ENCODE assay signal across 8 cellular contexts in genomic region chr7:77657427-77658331, GRCh38. TPM values are rescaled to one million over a fixed set of nuclear protein-coding genes. Genes with fewer than 3 reads are reported as not detected.
A peak's percentile ranks its signal among the peaks of the same experiment; 100 is the strongest.
DNase-seq lines count a peak whose midpoint lies in the region; ATAC-seq and TF ChIP-seq lines count a peak whose summit lies in the region.

No MANE protein-coding gene starts in this region.

- no peaks in the 10 kb centered on the region for H3K9me3 ChIP-seq in DOHH2 (ENCODE audit: control insufficient read depth, insufficient read depth, low read length)
- H3K9me3 ChIP-seq in HCT116 (ENCODE audit: control insufficient read depth in 1 of 2, insufficient read depth in 1 of 2, low read depth in 1 of 2, low read length in 2 of 2) = no peaks in the 10 kb centered on the region
- no peaks in the 10 kb centered on the region for H3K9me3 ChIP-seq in tibial nerve

- H4K20me1 ChIP-seq in DOHH2 (ENCODE audit: control insufficient read depth, insufficient read depth, low read depth, low read length) = no peaks in the 10 kb centered on the region
- no peaks in the 10 kb centered on the region for H4K20me1 ChIP-seq in HCT116 (ENCODE audit: insufficient read depth)

- H3K4me2 ChIP-seq in DOHH2 (ENCODE audit: low read length) (no peak overlapping the region), HCT116 (ENCODE audit: low read length) (no peak overlapping the region)

- peak; percentile 85 for TF ChIP-seq RAD21 in HCT116 (IDR thresholded peaks at IDR 0.05; ENCODE audit: low read depth)

- H3K4me1 Mint-ChIP-seq in activated T-helper 17 cell treated with anti-CD3 and anti-CD28 coated beads, Interleukin-2, amount 50 U/mL, for 72 hours = no peaks in the 10 kb centered on the region

- no TSS peak for BruUV-seq in HCT116 (replicated peaks; lab: Mats Ljungman, UMichigan)

- intact Hi-C loops in HCT116 (cut with micrococcal nuclease) = loop anchor here (1.0 to 10.0 kb wide), 4 partner anchors 102 to 1267 kb away; no protein-coding TSS in a partner anchor

- no peak overlapping the region for H3K27ac Mint-ChIP-seq in activated T-helper 17 cell treated with anti-CD3 and anti-CD28 coated beads, Interleukin-2, amount 50 U/mL, for 72 hours

- CTCF ChIA-PET in HCT116 (lab: Charles Lee) = interaction anchor here (0.8 to 1.9 kb wide), 5 partner anchors 40 to 476 kb away, joined by 3 to 12 read pairs (median 3); no protein-coding TSS in a partner anchor

- TF ChIP-seq CTCF in DOHH2 (IDR thresholded peaks at IDR 0.05; ENCODE audit: low read depth, low read length, poor library complexity, severe bottlenecking) (peak; percentile 82), HCT116 (IDR thresholded peaks at IDR 0.05 in 2 of 3, conservative IDR thresholded peaks at IDR 0.05 in 1 of 3; ENCODE audit: borderline replicate concordance in 1 of 3, insufficient read depth in 1 of 3, low read depth in 2 of 3, low read length in 2 of 3) (peak; percentile 43 to 75 (median 58); a peak in 5 of 6 replicates), tibial nerve (IDR thresholded peaks at IDR 0.05) (peak in 4 of 5 experiments; percentile 20 to 46 (median 38))

- ATAC-seq in HCT116 (peak; percentile 78), GM21526 (IDR thresholded peaks at IDR 0.05; ENCODE audit: low FRiP score, unreplicated experiment) (no peak)
- peak; percentile 53 for ATAC-seq in activated T-helper 17 cell treated with anti-CD3 and anti-CD28 coated beads, Interleukin-2, amount 50 U/mL, for 72 hours (replicated peaks)

- WGBS in tibial nerve, 2 donors = 82 to 89% methylated on average over 2 of the region's 2 CpGs

- H3K36me3 ChIP-seq in DOHH2 (ENCODE audit: control insufficient read depth, low read length) = no peaks in the 10 kb centered on the region
- H3K36me3 ChIP-seq in HCT116 (ENCODE audit: control insufficient read depth in 1 of 2, insufficient read depth in 2 of 2, low read length in 2 of 2) = peaks cover 0 to 9% of the 10 kb centered on the region in 2 experiments; a peak in 1 of 4 replicates
- peaks cover 0 to 68% (median 0%) of the 10 kb centered on the region in 3 donors for H3K36me3 ChIP-seq in tibial nerve

- no peak overlapping the region for H3K9ac ChIP-seq in HCT116 (ENCODE audit: low read length)

- H3K27me3 ChIP-seq in DOHH2 (ENCODE audit: control insufficient read depth, low read length) = no peaks in the 10 kb centered on the region
- no peaks in the 10 kb centered on the region for H3K27me3 ChIP-seq in HCT116 (ENCODE audit: insufficient read depth, low read length)
- H3K27me3 ChIP-seq in tibial nerve = no peaks in the 10 kb centered on the region

- RAD21 ChIA-PET in HCT116 (lab: Charles Lee; ENCODE audit: low non-redundant PET in 1 of 2, low total read pairs in 2 of 2, uncharacterized antibody in 2 of 2, unreplicated experiment in 2 of 2) = no interaction called here

- no peak overlapping the region for H2AFZ ChIP-seq in HCT116 (ENCODE audit: low read depth, low read length, poor library complexity, severe bottlenecking)

- POLR2A ChIA-PET in HCT116 (lab: Charles Lee) = no interaction called here

- H3K9me2 ChIP-seq in DOHH2 (replicated peaks; ENCODE audit: control insufficient read depth, low read length) (no peaks in the 10 kb centered on the region), HCT116 (ENCODE audit: insufficient read depth) (no peaks in the 10 kb centered on the region)

- no peak overlapping the region for H3K4me3 Mint-ChIP-seq in activated T-helper 17 cell treated with anti-CD3 and anti-CD28 coated beads, Interleukin-2, amount 50 U/mL, for 72 hours

- H3K9me3 Mint-ChIP-seq in activated T-helper 17 cell treated with anti-CD3 and anti-CD28 coated beads, Interleukin-2, amount 50 U/mL, for 72 hours = no peaks in the 10 kb centered on the region

- no peak overlapping the region for H3K4me3 ChIP-seq in DOHH2 (ENCODE audit: low read length)
- no peak overlapping the region for H3K4me3 ChIP-seq in HCT116 (replicated peaks in 1 of 2; ENCODE audit: low read depth in 1 of 2, low read length in 2 of 2)
- H3K4me3 ChIP-seq in tibial nerve = no peak overlapping the region

- TF ChIP-seq POLR2A in HCT116 (IDR thresholded peaks at IDR 0.05; ENCODE audit: borderline replicate concordance, extremely low read depth, insufficient read depth, insufficient read length) (no peak), tibial nerve (IDR thresholded peaks at IDR 0.05) (no peak)

- H3K36me3 Mint-ChIP-seq in activated T-helper 17 cell treated with anti-CD3 and anti-CD28 coated beads, Interleukin-2, amount 50 U/mL, for 72 hours (ENCODE audit: low read depth) = no peaks in the 10 kb centered on the region

- H3K27me3 Mint-ChIP-seq in activated T-helper 17 cell treated with anti-CD3 and anti-CD28 coated beads, Interleukin-2, amount 50 U/mL, for 72 hours = no peaks in the 10 kb centered on the region

- TF ChIP-seq EP300 in tibial nerve (IDR thresholded peaks at IDR 0.05) = no peak

- H3K79me2 ChIP-seq in DOHH2 (ENCODE audit: control insufficient read depth, low read length) (no peaks in the 10 kb centered on the region), HCT116 (ENCODE audit: insufficient read depth, low read length) (no peaks in the 10 kb centered on the region)

- H3K4me1 ChIP-seq in DOHH2 (ENCODE audit: control insufficient read depth, low read length) (no peaks in the 10 kb centered on the region), HCT116 (ENCODE audit: control insufficient read depth in 1 of 2, insufficient read depth in 2 of 2, low read length in 2 of 2) (no peaks in the 10 kb centered on the region), tibial nerve (no peaks in the 10 kb centered on the region)

- no peak overlapping the region for H3K27ac ChIP-seq in DOHH2 (ENCODE audit: low read depth, low read length)
- no peak overlapping the region for H3K27ac ChIP-seq in HCT116 (ENCODE audit: low read depth, low read length)
- H3K27ac ChIP-seq in tibial nerve = no peak overlapping the region

- DNase-seq in HCT116 (ENCODE audit: low read depth, low spot score) = peak; percentile 35
- DNase-seq in NCI-H2171 treated with DMSO at 0.1 percent for 48 hours (lab: John Stamatoyannopoulos, UW) = peak; percentile 69
- peak; percentile 17 for DNase-seq in iPS-NIHi7 (ENCODE audit: extremely low spot score)
- peak in 1 of 2 donors; percentile 14 for DNase-seq in tibial nerve (ENCODE audit: low spot score in 2 of 2)
- DNase-seq in cortex of kidney (lab: John Stamatoyannopoulos, UW) = no peak

- H3F3A ChIP-seq in DOHH2 (ENCODE audit: control insufficient read depth, insufficient read depth) = no peaks in the 10 kb centered on the region

TF ChIP-seq in HCT116, 20 proteins besides CTCF, POLR2A, EP300 and RAD21:
- TF ChIP-seq ZNF274 (IDR thresholded peaks at IDR 0.05; ENCODE audit: low read depth, low read length) = no peak

RNA-seq across cellular contexts. Expression of gene RSBN1L, which starts 38.6 kb away (rescaled TPM):
- total RNA-seq in HCT116 (2021; ENCODE audit: unreplicated experiment) (15.5 TPM), tibial nerve (10 to 100 TPM; 15.6 to 33.9 (median 29.1) TPM)
- polyA plus RNA-seq in HCT116 (2012) = 5.6 and 7.8 TPM in 2 replicates
- 10 to 100 TPM; 15.1 to 21.6 TPM for total RNA-seq in activated T-helper 17 cell treated with anti-CD3 and anti-CD28 coated beads, Interleukin-2, amount 50 U/mL, for 72 hours
